Comparison of ENCODE assay signal across 8 cellular contexts in the genomic region with DNA sequence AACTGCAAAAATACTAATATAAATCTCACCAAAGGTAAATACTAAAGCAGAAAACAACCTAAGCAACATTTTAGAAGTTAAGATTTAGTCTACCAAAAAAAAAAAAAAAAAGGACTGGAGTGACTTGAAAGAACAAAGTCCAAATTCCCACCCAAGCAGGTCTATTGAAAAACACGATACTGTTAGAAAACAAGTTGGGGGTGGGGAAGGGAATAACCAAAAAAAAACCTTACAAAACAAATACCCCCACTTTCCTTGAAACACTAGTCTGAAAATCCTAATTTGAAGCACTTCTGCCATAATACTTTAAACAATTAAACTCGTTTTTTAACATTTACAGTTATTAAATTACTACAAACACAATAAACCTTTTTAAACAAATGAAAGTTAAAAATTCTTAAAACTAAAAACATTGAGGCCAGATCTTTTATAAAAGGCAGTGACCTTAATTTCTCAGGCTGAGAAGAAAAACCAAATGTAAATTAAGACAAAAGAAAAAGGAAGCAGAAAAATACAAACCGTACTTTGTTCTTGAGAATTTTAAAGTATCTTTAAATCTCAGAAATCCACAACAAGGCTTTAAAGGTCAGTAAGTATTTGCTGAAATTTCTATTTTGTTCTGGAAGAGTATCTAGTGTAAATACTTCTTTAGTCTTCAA.
DNase-seq lines count a peak whose midpoint lies in the region; ATAC-seq, FAIRE-seq and TF ChIP-seq lines count a peak whose summit lies in the region.

No MANE protein-coding gene starts in this region.

- POLR2A ChIA-PET in activated CD4-positive, alpha-beta T cell treated with anti-CD3 and anti-CD28 coated beads, Interleukin-2, amount 10 ng/mL, durations not matched to agents 7 days and 5 days (lab: Charles Lee), result interaction anchor here (0.6 to 2.1 kb wide), 3 partner anchors 32 to 253 kb away, joined by 3 to 10 read pairs (median 8); partner anchors contain the start of gene REEP3
- POLR2A ChIA-PET in endothelial cell of umbilical vein (lab: Charles Lee), result interaction anchor here (0.7 to 3.3 kb wide), 18 partner anchors 9 to 531 kb away, joined by 3 to 20 read pairs (median 5); partner anchors contain the start of genes JMJD1C and REEP3

- no peaks in the 10 kb centered on the region for H3K27me3 ChIP-seq in RWPE2 (ENCODE audit: insufficient read depth, poor library complexity, severe bottlenecking)
- no peaks in the 10 kb centered on the region for H3K27me3 ChIP-seq in endothelial cell of umbilical vein (ENCODE audit: control insufficient read depth in 2 of 2, insufficient read depth in 2 of 2, low read length in 2 of 2)

- H3K4me2 ChIP-seq in endothelial cell of umbilical vein (ENCODE audit: insufficient read depth, low read length), result peak overlapping the region; percentile 98

- no peaks in the 10 kb centered on the region for H3K27me3 Mint-ChIP-seq in activated CD4-positive, alpha-beta T cell treated with anti-CD3 and anti-CD28 coated beads, Interleukin-2, amount 10 ng/mL, durations not matched to agents 7 days and 5 days
- H3K27me3 Mint-ChIP-seq in nephron (ENCODE audit: low read depth), result no peaks in the 10 kb centered on the region

- H3K9me3 Mint-ChIP-seq in activated CD4-positive, alpha-beta T cell treated with anti-CD3 and anti-CD28 coated beads, Interleukin-2, amount 10 ng/mL, durations not matched to agents 7 days and 5 days, result no peaks in the 10 kb centered on the region
- no peaks in the 10 kb centered on the region for H3K9me3 Mint-ChIP-seq in nephron

- H3K27ac Mint-ChIP-seq in activated CD4-positive, alpha-beta T cell treated with anti-CD3 and anti-CD28 coated beads, Interleukin-2, amount 10 ng/mL, durations not matched to agents 7 days and 5 days, result peak overlapping the region; percentile 99
- H3K27ac Mint-ChIP-seq in nephron, result peak overlapping the region; percentile 95 to 99 (median 99)

- TF ChIP-seq POLR2A in endothelial cell of umbilical vein (IDR thresholded peaks at IDR 0.05; ENCODE audit: low read depth, low read length), result no peak

- BruUV-seq in endothelial cell of umbilical vein (replicated peaks; lab: Mats Ljungman, UMichigan), result TSS peak; percentile 38

- no peak overlapping the region for H2AFZ ChIP-seq in endothelial cell of umbilical vein (ENCODE audit: low read depth, low read length)

- H3K36me3 ChIP-seq in RWPE2 (ENCODE audit: low read depth), result peaks cover 16% of the 10 kb centered on the region
- H3K36me3 ChIP-seq in endothelial cell of umbilical vein (ENCODE audit: control insufficient read depth in 2 of 2, extremely low read depth in 1 of 2, insufficient read depth in 2 of 2, low read length in 2 of 2), result no peaks in the 10 kb centered on the region

- dilution Hi-C loops in endothelial cell of umbilical vein (cut with MboI; ENCODE audit: extremely low pct_ligation_motif_present, low sequenced_read_pairs), result no loop called here

- ATAC-seq in RWPE2 (ENCODE audit: low read depth) (no peak), GM19467 (IDR thresholded peaks at IDR 0.05; ENCODE audit: unreplicated experiment) (no peak), esophagus mucosa (no peak)

- FAIRE-seq in endothelial cell of umbilical vein (lab: Jason Lieb, UNC), result no peak

- peak overlapping the region; percentile 91 for H3K4me3 Mint-ChIP-seq in activated CD4-positive, alpha-beta T cell treated with anti-CD3 and anti-CD28 coated beads, Interleukin-2, amount 10 ng/mL, durations not matched to agents 7 days and 5 days
- H3K4me3 Mint-ChIP-seq in nephron, result peak overlapping the region; percentile 90 to 100 (median 97)

- H3K27ac ChIP-seq in RWPE2 (ENCODE audit: poor library complexity, severe bottlenecking) (peak overlapping the region; percentile 90), endothelial cell of umbilical vein (ENCODE audit: insufficient read depth, low read depth, low read length) (peak overlapping the region; percentile 92)

- peaks cover 80% of the 10 kb centered on the region for H3K79me2 ChIP-seq in endothelial cell of umbilical vein (ENCODE audit: control insufficient read depth, insufficient read depth, low read length)

- H3K4me3 ChIP-seq in RWPE2 (ENCODE audit: severe bottlenecking) (peak overlapping the region; percentile 41), endothelial cell of umbilical vein (replicated peaks in 1 of 3; ENCODE audit: insufficient read depth in 1 of 3, low read depth in 1 of 3, low read length in 3 of 3) (peak overlapping the region; percentile 75 to 99 (median 85))

- H4K20me1 ChIP-seq in endothelial cell of umbilical vein (replicated peaks; ENCODE audit: control insufficient read depth, extremely low read depth, insufficient read depth, low read length), result peaks cover 4% of the 10 kb centered on the region

- peak overlapping the region; percentile 100 for H3K9ac ChIP-seq in endothelial cell of umbilical vein (replicated peaks; ENCODE audit: extremely low read depth, insufficient read depth, low read length)

- intact Hi-C loops in endothelial cell of umbilical vein (cut with micrococcal nuclease), result loop anchor here (2.0 to 5.0 kb wide), 3 partner anchors 101 to 499 kb away; no protein-coding TSS in a partner anchor

- H3K36me3 Mint-ChIP-seq in activated CD4-positive, alpha-beta T cell treated with anti-CD3 and anti-CD28 coated beads, Interleukin-2, amount 10 ng/mL, durations not matched to agents 7 days and 5 days (ENCODE audit: low read depth), result peaks cover 4% of the 10 kb centered on the region
- peaks cover 4% of the 10 kb centered on the region for H3K36me3 Mint-ChIP-seq in nephron (ENCODE audit: low read depth)

- no peaks in the 10 kb centered on the region for H3K9me1 ChIP-seq in endothelial cell of umbilical vein (replicated peaks; ENCODE audit: control insufficient read depth, extremely low read depth, insufficient read depth, low read length)

- no peak for DNase-seq in activated CD4-positive, alpha-beta T cell treated with anti-CD3 and anti-CD28 coated beads, Interleukin-2, amount 10 ng/mL, durations not matched to agents 7 days and 5 days
- no peak for DNase-seq in activated CD4-positive, alpha-beta T cell treated with anti-CD3 and anti-CD28 coated beads, Interleukin-2, amount 50 U/mL, for 48 hours
- DNase-seq in RWPE2 (ENCODE audit: low spot score) (no peak), endothelial cell of umbilical vein (ENCODE audit: low read depth, low spot score) (no peak), GOT3 (lab: John Stamatoyannopoulos, UW) (no peak)

- H3K4me1 ChIP-seq in RWPE2 (ENCODE audit: insufficient read depth, poor library complexity, severe bottlenecking) (peaks cover 35% of the 10 kb centered on the region), endothelial cell of umbilical vein (ENCODE audit: control insufficient read depth, extremely low read depth, insufficient read depth, low read length) (peaks cover 24% of the 10 kb centered on the region)

- no peaks in the 10 kb centered on the region for H3K9me3 ChIP-seq in RWPE2 (ENCODE audit: severe bottlenecking)
- H3K9me3 ChIP-seq in endothelial cell of umbilical vein (replicated peaks; ENCODE audit: control insufficient read depth, insufficient read depth, low read length), result no peaks in the 10 kb centered on the region

- H3K4me1 Mint-ChIP-seq in activated CD4-positive, alpha-beta T cell treated with anti-CD3 and anti-CD28 coated beads, Interleukin-2, amount 10 ng/mL, durations not matched to agents 7 days and 5 days, result peaks cover 22% of the 10 kb centered on the region
- peaks cover 9% of the 10 kb centered on the region for H3K4me1 Mint-ChIP-seq in nephron

- CTCF ChIA-PET in activated CD4-positive, alpha-beta T cell treated with anti-CD3 and anti-CD28 coated beads, Interleukin-2, amount 10 ng/mL, durations not matched to agents 7 days and 5 days (lab: Charles Lee), result interaction anchor here (0.7 to 3.9 kb wide), 13 partner anchors 9 to 452 kb away, joined by 3 to 12 read pairs (median 4); no protein-coding TSS in a partner anchor
- CTCF ChIA-PET in endothelial cell of umbilical vein (lab: Charles Lee), result interaction anchor here (0.8 to 4.2 kb wide), 18 partner anchors 10 to 451 kb away, joined by 3 to 31 read pairs (median 6); partner anchors contain the start of gene JMJD1C

- no peak for TF ChIP-seq CTCF in RWPE2 (IDR thresholded peaks at IDR 0.05; ENCODE audit: poor library complexity, severe bottlenecking)
- no peak for TF ChIP-seq CTCF in endothelial cell of umbilical vein (IDR thresholded peaks at IDR 0.05; ENCODE audit: extremely low read depth in 1 of 2, insufficient read depth in 1 of 2, low read depth in 1 of 2, low read length in 2 of 2)
- TF ChIP-seq CTCF in nephron (IDR thresholded peaks at IDR 0.05; ENCODE audit: unreplicated experiment in 3 of 3), result no peak

TF ChIP-seq in endothelial cell of umbilical vein, 7 proteins besides CTCF, POLR2A, EP300 and RAD21:
- no peak for TF ChIP-seq GATA2 (IDR thresholded peaks at IDR 0.05; ENCODE audit: insufficient read depth, insufficient read length, low read depth, low read length)
- no peak for TF ChIP-seq JUN (IDR thresholded peaks at IDR 0.05; ENCODE audit: borderline replicate concordance, insufficient read depth, insufficient read length, low read depth)
- no peak for TF ChIP-seq EZH2 (IDR thresholded peaks at IDR 0.05; ENCODE audit: borderline replicate concordance, low read depth, low read length, severe bottlenecking)
- TF ChIP-seq, protein P1, sequence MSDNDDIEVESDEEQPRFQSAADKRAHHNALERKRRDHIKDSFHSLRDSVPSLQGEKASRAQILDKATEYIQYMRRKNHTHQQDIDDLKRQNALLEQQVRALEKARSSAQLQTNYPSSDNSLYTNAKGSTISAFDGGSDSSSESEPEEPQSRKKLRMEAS (IDR thresholded peaks at IDR 0.05; ENCODE audit: insufficient read depth, insufficient read length), result no peak
- TF ChIP-seq POLR2AphosphoS5 (IDR thresholded peaks at IDR 0.05; ENCODE audit: insufficient read depth, low read depth, low read length), result no peak
- no peak for TF ChIP-seq MYC (IDR thresholded peaks at IDR 0.05; ENCODE audit: low read depth, low read length)
- no peak for TF ChIP-seq FOS (IDR thresholded peaks at IDR 0.05; ENCODE audit: borderline replicate concordance, insufficient read depth, low read length)
